In genomic region chr11:47987310-47987709, GRCh38 we compare ENCODE assay signal across 8 cellular contexts. TPM values are rescaled to one million over a fixed set of nuclear protein-coding genes. Genes with fewer than 3 reads are reported as not detected.
DNase-seq lines count a peak whose midpoint lies in the region; ATAC-seq and TF ChIP-seq lines count a peak whose summit lies in the region.

No MANE protein-coding gene starts in this region.

- H3K4me3 ChIP-seq in body of pancreas (no peak overlapping the region), neutrophil (ENCODE audit: low read depth in 1 of 2, low read length in 1 of 2) (peak overlapping the region; percentile 25 to 39), gastrocnemius medialis (no peak overlapping the region)

- H3K27ac ChIP-seq in body of pancreas (peak overlapping the region; percentile 36 to 76 (median 54)), neutrophil (peak overlapping the region; percentile 92), gastrocnemius medialis (peak overlapping the region in 2 of 4 donors; percentile 28 to 41)

- intact Hi-C loops in body of pancreas (cut with DNase I): no loop called here
- intact Hi-C loops in gastrocnemius medialis (cut with DNase I; ENCODE audit: low total_unique reads): no loop called here

- TF ChIP-seq CTCF in body of pancreas (IDR thresholded peaks at IDR 0.05) (no peak), neutrophil (IDR thresholded peaks at IDR 0.05) (no peak), gastrocnemius medialis (IDR thresholded peaks at IDR 0.05 in 4 of 5, conservative IDR thresholded peaks at IDR 0.05 in 1 of 5) (no peak)

- H3K36me3 ChIP-seq in body of pancreas (replicated peaks in 1 of 2; ENCODE audit: insufficient read depth in 1 of 2, low read depth in 2 of 2) (no peaks in the 10 kb centered on the region), neutrophil (no peaks in the 10 kb centered on the region), gastrocnemius medialis (no peaks in the 10 kb centered on the region)

- in situ Hi-C loops in gastrocnemius medialis (cut with MboI; ENCODE audit: low sequenced_read_pairs in 4 of 4): no loop called here

- DNase-seq in body of pancreas (no peak), foreskin melanocyte (no peak), NCI-H1105 (lab: John Stamatoyannopoulos, UW) (no peak), gastrocnemius medialis (no peak), DMS53 (lab: John Stamatoyannopoulos, UW) (no peak)

- 80 to 100% methylated on average over 2 of the region's 2 CpGs for WGBS in body of pancreas, 2 donors

- H3K27me3 ChIP-seq in body of pancreas (no peaks in the 10 kb centered on the region), neutrophil (no peaks in the 10 kb centered on the region), gastrocnemius medialis (no peaks in the 10 kb centered on the region)

- H3K4me1 ChIP-seq in body of pancreas (peaks cover 43% of the 10 kb centered on the region), neutrophil (ENCODE audit: control insufficient read depth in 1 of 2, insufficient read depth in 1 of 2, low read depth in 1 of 2, low read length in 1 of 2) (peaks cover 98 to 100% of the 10 kb centered on the region in 2 experiments), gastrocnemius medialis (peaks cover 11 to 23% of the 10 kb centered on the region in 2 donors)

- no peaks in the 10 kb centered on the region for H3K9me3 ChIP-seq in body of pancreas
- H3K9me3 ChIP-seq in neutrophil: no peaks in the 10 kb centered on the region
- H3K9me3 ChIP-seq in gastrocnemius medialis: no peaks in the 10 kb centered on the region

- ATAC-seq in GM18511 (IDR thresholded peaks at IDR 0.05; ENCODE audit: unreplicated experiment): peak; percentile 64
- ATAC-seq in HG03139 (IDR thresholded peaks at IDR 0.05; ENCODE audit: unreplicated experiment): peak; percentile 51
- no peak for ATAC-seq in body of pancreas
- no peak for ATAC-seq in gastrocnemius medialis

- TF ChIP-seq POLR2A in body of pancreas (IDR thresholded peaks at IDR 0.05) (no peak), gastrocnemius medialis (IDR thresholded peaks at IDR 0.05) (no peak)

RNA-seq across cellular contexts. Expression of gene PTPRJ, which starts 7.0 kb away (rescaled TPM):
- 10 to 100 TPM; 10.9 to 17.1 TPM for total RNA-seq in body of pancreas
- 1 to 10 TPM; 5.4 to 9.0 (median 5.6) TPM for total RNA-seq in gastrocnemius medialis

Comparison
In these comparisons a context has a peak if more than half of its experiments do, and no peak if none do; other contexts are left out.
1. ATAC-seq: peak in GM18511 (single experiment) and HG03139 (single experiment); none in body of pancreas (single experiment) and gastrocnemius medialis (0 of 2).
2. H3K4me3 ChIP-seq: peak in neutrophil (2 of 2); none in body of pancreas (0 of 2) and gastrocnemius medialis (0 of 4).